ENCODE assay signal across 9 cellular contexts in genomic region chrX:129979207-129979920, GRCh38. TPM values are rescaled to one million over a fixed set of nuclear protein-coding genes. Genes with fewer than 3 reads are reported as not detected.
DNase-seq lines count a peak whose midpoint lies in the region; ATAC-seq and TF ChIP-seq lines count a peak whose summit lies in the region.
"Had no signal": no experiment of that assay in that cellular context is flagged by ENCODE, and none has a peak within 500 bp of the region (broad histone marks: within the 10 kb centered on the region; RNA-seq: fewer than 3 reads in every experiment).

No MANE protein-coding gene starts in this region.

- CTCF ChIA-PET in CD4-positive, alpha-beta T cell (lab: Charles Lee): no interaction called here

- no peaks in the 10 kb centered on the region for H3K36me3 Mint-ChIP-seq in CD4-positive, alpha-beta T cell (ENCODE audit: low read depth)
- H3K36me3 Mint-ChIP-seq in dendritic cell treated with granulocyte-macrophage colony-stimulating factor and Interleukin-4, amounts not matched to agents 40 ng/mL and 50 ng/mL, for 4 days (ENCODE audit: low read depth): no peaks in the 10 kb centered on the region
- H3K36me3 Mint-ChIP-seq in osteocyte (ENCODE audit: unreplicated experiment): no peaks in the 10 kb centered on the region

- DNase-seq in CD4-positive, alpha-beta T cell: no peak
- DNase-seq in osteocyte (ENCODE audit: extremely low spot score, unreplicated experiment) (no peak), HPDE6-E6E7 (ENCODE audit: extremely low spot score) (no peak), cortex of kidney (lab: John Stamatoyannopoulos, UW) (no peak)
- DNase-seq: NCI-H446 treated with DMSO at 0.1 percent for 48 hours had no signal

- peak overlapping the region; percentile 93 for H3K4me3 Mint-ChIP-seq in CD4-positive, alpha-beta T cell
- H3K4me3 Mint-ChIP-seq in dendritic cell treated with granulocyte-macrophage colony-stimulating factor and Interleukin-4, amounts not matched to agents 40 ng/mL and 50 ng/mL, for 4 days: peak overlapping the region; percentile 32
- peak overlapping the region; percentile 57 for H3K4me3 Mint-ChIP-seq in osteocyte (ENCODE audit: unreplicated experiment)

- POLR2A ChIA-PET in CD4-positive, alpha-beta T cell (lab: Charles Lee): interaction anchor here (1.1 to 2.1 kb wide), 2 partner anchors 27 to 81 kb away, joined by 3 to 8 read pairs; no protein-coding TSS in a partner anchor

- no peaks in the 10 kb centered on the region for H3K27me3 ChIP-seq in CD4-positive, alpha-beta T cell (ENCODE audit: control insufficient read depth, insufficient read depth, low read length)
- peaks cover 65% of the 10 kb centered on the region for H3K27me3 ChIP-seq in HUES6 (ENCODE audit: control insufficient read depth, insufficient read depth, low read length)

- no peaks in the 10 kb centered on the region for H3K9me3 Mint-ChIP-seq in CD4-positive, alpha-beta T cell
- H3K9me3 Mint-ChIP-seq in dendritic cell treated with granulocyte-macrophage colony-stimulating factor and Interleukin-4, amounts not matched to agents 40 ng/mL and 50 ng/mL, for 4 days: no peaks in the 10 kb centered on the region
- H3K9me3 Mint-ChIP-seq in osteocyte (ENCODE audit: unreplicated experiment): no peaks in the 10 kb centered on the region

- no peak for ATAC-seq in CD4-positive, alpha-beta T cell (ENCODE audit: poor library complexity)
- ATAC-seq in HG03565 (IDR thresholded peaks at IDR 0.05; ENCODE audit: unreplicated experiment) (no peak), HG03439 (IDR thresholded peaks at IDR 0.05; ENCODE audit: unreplicated experiment) (no peak)

- peak overlapping the region; percentile 55 for H3K27ac Mint-ChIP-seq in CD4-positive, alpha-beta T cell
- H3K27ac Mint-ChIP-seq in dendritic cell treated with granulocyte-macrophage colony-stimulating factor and Interleukin-4, amounts not matched to agents 40 ng/mL and 50 ng/mL, for 4 days: no peak overlapping the region
- H3K27ac Mint-ChIP-seq in osteocyte (ENCODE audit: unreplicated experiment): no peak overlapping the region

- no peak overlapping the region for H3K9ac ChIP-seq in HUES6 (ENCODE audit: low read length)

- H3K27ac ChIP-seq in CD4-positive, alpha-beta T cell (ENCODE audit: low read depth, low read length): no peak overlapping the region
- no peak overlapping the region for H3K27ac ChIP-seq in HUES6 (ENCODE audit: low read depth, low read length)

- no peak for TF ChIP-seq CTCF in CD4-positive, alpha-beta T cell (IDR thresholded peaks at IDR 0.05)
- no peak for TF ChIP-seq CTCF in osteocyte (IDR thresholded peaks at IDR 0.05)

- peak overlapping the region; percentile 81 for H3K4me3 ChIP-seq in HUES6 (ENCODE audit: low read depth, low read length)

- H3K4me1 Mint-ChIP-seq in CD4-positive, alpha-beta T cell (ENCODE audit: low read depth): peaks cover 20% of the 10 kb centered on the region
- peaks cover 7% of the 10 kb centered on the region for H3K4me1 Mint-ChIP-seq in dendritic cell treated with granulocyte-macrophage colony-stimulating factor and Interleukin-4, amounts not matched to agents 40 ng/mL and 50 ng/mL, for 4 days (ENCODE audit: low read depth)
- peaks cover 3% of the 10 kb centered on the region for H3K4me1 Mint-ChIP-seq in osteocyte (ENCODE audit: unreplicated experiment)

- H3K9me3 ChIP-seq in CD4-positive, alpha-beta T cell (ENCODE audit: control insufficient read depth, low read length): no peaks in the 10 kb centered on the region
- H3K9me3 ChIP-seq in HUES6 (ENCODE audit: control insufficient read depth, insufficient read depth, low read depth, low read length): no peaks in the 10 kb centered on the region

- intact Hi-C loops in CD4-positive, alpha-beta T cell (cut with DNase I, micrococcal nuclease): no loop called here
- intact Hi-C loops in dendritic cell treated with granulocyte-macrophage colony-stimulating factor and Interleukin-4, amounts not matched to agents 40 ng/mL and 50 ng/mL, for 4 days (cut with micrococcal nuclease): no loop called here

- H3K36me3 ChIP-seq in HUES6 (ENCODE audit: control insufficient read depth, insufficient read depth, low read length): no peaks in the 10 kb centered on the region

- no peaks in the 10 kb centered on the region for H3K27me3 Mint-ChIP-seq in CD4-positive, alpha-beta T cell
- H3K27me3 Mint-ChIP-seq in dendritic cell treated with granulocyte-macrophage colony-stimulating factor and Interleukin-4, amounts not matched to agents 40 ng/mL and 50 ng/mL, for 4 days: peaks cover 5% of the 10 kb centered on the region
- H3K27me3 Mint-ChIP-seq in osteocyte (ENCODE audit: unreplicated experiment): no peaks in the 10 kb centered on the region

- no peaks in the 10 kb centered on the region for H3K4me1 ChIP-seq in HUES6 (ENCODE audit: control insufficient read depth, insufficient read depth, low read length)

RNA-seq across cellular contexts. Expression of gene BCORL1, which starts 3.1 kb away (rescaled TPM):
- 1 to 10 TPM; 3.4 to 3.5 TPM for total RNA-seq in CD4-positive, alpha-beta T cell
- total RNA-seq in osteocyte: 22.9 and 24.6 TPM in 2 replicates

Comparison
In these comparisons a context has a peak if more than half of its experiments do, and no peak if none do; other contexts are left out.
1. H3K4me3 Mint-ChIP-seq: peak in every context shown above with its lines; median percentile 93 in CD4-positive, alpha-beta T cell; 57 in osteocyte; 32 in dendritic cell treated with granulocyte-macrophage colony-stimulating factor and Interleukin-4, amounts not matched to agents 40 ng/mL and 50 ng/mL, for 4 days.